1 cellular context compared by ENCODE assay signal in genomic region chr6:100464162-100464851, GRCh38.
TF ChIP-seq lines count a peak whose summit lies in the region.

No MANE protein-coding gene starts in this region.

TF ChIP-seq in HEK293, 187 proteins besides CTCF, POLR2A, EP300 and RAD21 (continued from another document):
- TF ChIP-seq, protein P1, sequence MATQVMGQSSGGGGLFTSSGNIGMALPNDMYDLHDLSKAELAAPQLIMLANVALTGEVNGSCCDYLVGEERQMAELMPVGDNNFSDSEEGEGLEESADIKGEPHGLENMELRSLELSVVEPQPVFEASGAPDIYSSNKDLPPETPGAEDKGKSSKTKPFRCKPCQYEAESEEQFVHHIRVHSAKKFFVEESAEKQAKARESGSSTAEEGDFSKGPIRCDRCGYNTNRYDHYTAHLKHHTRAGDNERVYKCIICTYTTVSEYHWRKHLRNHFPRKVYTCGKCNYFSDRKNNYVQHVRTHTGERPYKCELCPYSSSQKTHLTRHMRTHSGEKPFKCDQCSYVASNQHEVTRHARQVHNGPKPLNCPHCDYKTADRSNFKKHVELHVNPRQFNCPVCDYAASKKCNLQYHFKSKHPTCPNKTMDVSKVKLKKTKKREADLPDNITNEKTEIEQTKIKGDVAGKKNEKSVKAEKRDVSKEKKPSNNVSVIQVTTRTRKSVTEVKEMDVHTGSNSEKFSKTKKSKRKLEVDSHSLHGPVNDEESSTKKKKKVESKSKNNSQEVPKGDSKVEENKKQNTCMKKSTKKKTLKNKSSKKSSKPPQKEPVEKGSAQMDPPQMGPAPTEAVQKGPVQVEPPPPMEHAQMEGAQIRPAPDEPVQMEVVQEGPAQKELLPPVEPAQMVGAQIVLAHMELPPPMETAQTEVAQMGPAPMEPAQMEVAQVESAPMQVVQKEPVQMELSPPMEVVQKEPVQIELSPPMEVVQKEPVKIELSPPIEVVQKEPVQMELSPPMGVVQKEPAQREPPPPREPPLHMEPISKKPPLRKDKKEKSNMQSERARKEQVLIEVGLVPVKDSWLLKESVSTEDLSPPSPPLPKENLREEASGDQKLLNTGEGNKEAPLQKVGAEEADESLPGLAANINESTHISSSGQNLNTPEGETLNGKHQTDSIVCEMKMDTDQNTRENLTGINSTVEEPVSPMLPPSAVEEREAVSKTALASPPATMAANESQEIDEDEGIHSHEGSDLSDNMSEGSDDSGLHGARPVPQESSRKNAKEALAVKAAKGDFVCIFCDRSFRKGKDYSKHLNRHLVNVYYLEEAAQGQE (tag by site-specific recombination; IDR thresholded peaks at IDR 0.05), result no peak
- TF ChIP-seq, protein P2, sequence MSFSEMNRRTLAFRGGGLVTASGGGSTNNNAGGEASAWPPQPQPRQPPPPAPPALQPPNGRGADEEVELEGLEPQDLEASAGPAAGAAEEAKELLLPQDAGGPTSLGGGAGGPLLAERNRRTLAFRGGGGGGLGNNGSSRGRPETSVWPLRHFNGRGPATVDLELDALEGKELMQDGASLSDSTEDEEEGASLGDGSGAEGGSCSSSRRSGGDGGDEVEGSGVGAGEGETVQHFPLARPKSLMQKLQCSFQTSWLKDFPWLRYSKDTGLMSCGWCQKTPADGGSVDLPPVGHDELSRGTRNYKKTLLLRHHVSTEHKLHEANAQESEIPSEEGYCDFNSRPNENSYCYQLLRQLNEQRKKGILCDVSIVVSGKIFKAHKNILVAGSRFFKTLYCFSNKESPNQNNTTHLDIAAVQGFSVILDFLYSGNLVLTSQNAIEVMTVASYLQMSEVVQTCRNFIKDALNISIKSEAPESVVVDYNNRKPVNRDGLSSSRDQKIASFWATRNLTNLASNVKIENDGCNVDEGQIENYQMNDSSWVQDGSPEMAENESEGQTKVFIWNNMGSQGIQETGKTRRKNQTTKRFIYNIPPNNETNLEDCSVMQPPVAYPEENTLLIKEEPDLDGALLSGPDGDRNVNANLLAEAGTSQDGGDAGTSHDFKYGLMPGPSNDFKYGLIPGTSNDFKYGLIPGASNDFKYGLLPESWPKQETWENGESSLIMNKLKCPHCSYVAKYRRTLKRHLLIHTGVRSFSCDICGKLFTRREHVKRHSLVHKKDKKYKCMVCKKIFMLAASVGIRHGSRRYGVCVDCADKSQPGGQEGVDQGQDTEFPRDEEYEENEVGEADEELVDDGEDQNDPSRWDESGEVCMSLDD (tag by site-specific recombination; IDR thresholded peaks at IDR 0.05), result 0 out of 2 replicates have a peak, but pooled peaks have one; percentile 43
- no peak for TF ChIP-seq ZNF24 (tag by site-specific recombination; IDR thresholded peaks at IDR 0.05)
- TF ChIP-seq, protein P3, sequence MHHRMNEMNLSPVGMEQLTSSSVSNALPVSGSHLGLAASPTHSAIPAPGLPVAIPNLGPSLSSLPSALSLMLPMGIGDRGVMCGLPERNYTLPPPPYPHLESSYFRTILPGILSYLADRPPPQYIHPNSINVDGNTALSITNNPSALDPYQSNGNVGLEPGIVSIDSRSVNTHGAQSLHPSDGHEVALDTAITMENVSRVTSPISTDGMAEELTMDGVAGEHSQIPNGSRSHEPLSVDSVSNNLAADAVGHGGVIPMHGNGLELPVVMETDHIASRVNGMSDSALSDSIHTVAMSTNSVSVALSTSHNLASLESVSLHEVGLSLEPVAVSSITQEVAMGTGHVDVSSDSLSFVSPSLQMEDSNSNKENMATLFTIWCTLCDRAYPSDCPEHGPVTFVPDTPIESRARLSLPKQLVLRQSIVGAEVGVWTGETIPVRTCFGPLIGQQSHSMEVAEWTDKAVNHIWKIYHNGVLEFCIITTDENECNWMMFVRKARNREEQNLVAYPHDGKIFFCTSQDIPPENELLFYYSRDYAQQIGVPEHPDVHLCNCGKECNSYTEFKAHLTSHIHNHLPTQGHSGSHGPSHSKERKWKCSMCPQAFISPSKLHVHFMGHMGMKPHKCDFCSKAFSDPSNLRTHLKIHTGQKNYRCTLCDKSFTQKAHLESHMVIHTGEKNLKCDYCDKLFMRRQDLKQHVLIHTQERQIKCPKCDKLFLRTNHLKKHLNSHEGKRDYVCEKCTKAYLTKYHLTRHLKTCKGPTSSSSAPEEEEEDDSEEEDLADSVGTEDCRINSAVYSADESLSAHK (tag by site-specific recombination; IDR thresholded peaks at IDR 0.05), result no peak
- no peak for TF ChIP-seq SALL2 (tag by site-specific recombination; IDR thresholded peaks at IDR 0.05; ENCODE audit: borderline replicate concordance)
- TF ChIP-seq ZNF561 (tag by site-specific recombination; IDR thresholded peaks at IDR 0.05; ENCODE audit: borderline replicate concordance), result no peak; the same call in 1 of the 2 replicates
- TF ChIP-seq SCRT2 (tag by site-specific recombination; IDR thresholded peaks at IDR 0.05), result peak; percentile 99
- no peak for TF ChIP-seq ZFP37 (tag by site-specific recombination; IDR thresholded peaks at IDR 0.05)
- TF ChIP-seq, protein P4, sequence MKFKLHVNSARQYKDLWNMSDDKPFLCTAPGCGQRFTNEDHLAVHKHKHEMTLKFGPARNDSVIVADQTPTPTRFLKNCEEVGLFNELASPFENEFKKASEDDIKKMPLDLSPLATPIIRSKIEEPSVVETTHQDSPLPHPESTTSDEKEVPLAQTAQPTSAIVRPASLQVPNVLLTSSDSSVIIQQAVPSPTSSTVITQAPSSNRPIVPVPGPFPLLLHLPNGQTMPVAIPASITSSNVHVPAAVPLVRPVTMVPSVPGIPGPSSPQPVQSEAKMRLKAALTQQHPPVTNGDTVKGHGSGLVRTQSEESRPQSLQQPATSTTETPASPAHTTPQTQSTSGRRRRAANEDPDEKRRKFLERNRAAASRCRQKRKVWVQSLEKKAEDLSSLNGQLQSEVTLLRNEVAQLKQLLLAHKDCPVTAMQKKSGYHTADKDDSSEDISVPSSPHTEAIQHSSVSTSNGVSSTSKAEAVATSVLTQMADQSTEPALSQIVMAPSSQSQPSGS (tag by site-specific recombination; IDR thresholded peaks at IDR 0.05; ENCODE audit: low read depth), result no peak
- no peak for TF ChIP-seq ZNF37A (tag by site-specific recombination; IDR thresholded peaks at IDR 0.05)
- TF ChIP-seq ZNF645 (tag by site-specific recombination; IDR thresholded peaks at IDR 0.05), result no peak
